In the genomic region with DNA sequence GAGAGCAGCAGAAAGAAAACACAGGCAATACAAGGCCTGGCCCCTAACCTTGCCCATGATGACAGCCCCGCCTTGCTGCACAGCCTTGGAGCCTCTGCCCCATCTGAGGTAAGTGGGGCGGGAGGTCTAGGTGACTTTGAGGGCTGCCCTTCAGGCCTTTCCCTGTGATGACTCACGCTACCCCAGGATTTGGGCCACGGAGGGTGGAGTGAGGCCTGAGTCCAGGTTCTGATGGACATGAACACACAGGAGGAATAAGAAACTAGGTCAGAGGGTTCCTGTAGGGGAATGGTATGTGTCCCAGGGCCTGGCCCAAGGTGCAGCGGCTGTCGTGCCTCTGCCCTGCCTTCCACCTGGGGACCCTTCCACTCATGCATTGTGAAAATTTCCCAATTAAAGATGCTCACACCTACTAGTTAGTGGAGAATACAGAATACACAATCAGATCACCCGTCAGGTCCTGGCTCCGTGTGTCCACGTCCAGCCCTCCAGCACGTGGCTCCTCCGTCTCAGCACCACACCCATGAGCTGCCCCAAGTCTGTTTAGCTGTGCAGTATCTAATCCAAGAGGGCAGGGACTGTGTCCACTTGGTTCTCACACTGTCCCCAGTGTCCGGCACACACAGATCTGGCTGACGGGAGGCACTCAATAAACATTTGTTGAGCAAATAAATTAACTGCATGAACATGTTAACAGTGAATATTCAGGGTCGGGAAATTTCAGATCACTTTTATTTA, we compare ENCODE assay signal across 14 cellular contexts.
DNase-seq lines count a peak whose midpoint lies in the region; ATAC-seq and TF ChIP-seq lines count a peak whose summit lies in the region.
"Had no signal": no experiment of that assay in that cellular context is flagged by ENCODE, and none has a peak within 500 bp of the region (broad histone marks: within the 10 kb centered on the region; RNA-seq: fewer than 3 reads in every experiment).

No MANE protein-coding gene starts in this region.

- peak; percentile 37 for DNase-seq in cerebellar cortex (ENCODE audit: low spot score)
- DNase-seq in left ventricle myocardium superior, result peak; percentile 45
- DNase-seq in gastrocnemius medialis, result peak; percentile 63 to 89
- DNase-seq in brain microvascular endothelial cell, result no peak
- no peak for DNase-seq in SKM-1 (lab: John Stamatoyannopoulos, UW; ENCODE audit: unreplicated experiment)
- no peak for DNase-seq in EL
- DNase-seq: COR-L47, DMS153, Kasumi-1, NCI-H187, NCI-H748 treated with DMSO at 0.1 percent for 48 hours, PC-9 had no signal

- TF ChIP-seq CTCF in VCaP (conservative IDR thresholded peaks at IDR 0.05) (no peak), gastrocnemius medialis (IDR thresholded peaks at IDR 0.05 in 4 of 5, conservative IDR thresholded peaks at IDR 0.05 in 1 of 5) (no peak), brain microvascular endothelial cell (IDR thresholded peaks at IDR 0.05; ENCODE audit: low read depth, low read length, missing control alignments) (no peak)

- in situ Hi-C loops in gastrocnemius medialis (cut with MboI; ENCODE audit: low sequenced_read_pairs in 4 of 4), result no loop called here
- in situ Hi-C loops in brain microvascular endothelial cell (cut with HindIII; ENCODE audit: low pct_ligation_motif_present, low sequenced_read_pairs), result no loop called here

- H3K4me1 ChIP-seq in gastrocnemius medialis, result peaks cover 18 to 40% of the 10 kb centered on the region in 2 donors
- H3K4me1 ChIP-seq: HAP-1 had no signal

- H3K36me3 ChIP-seq in gastrocnemius medialis (no peaks in the 10 kb centered on the region), brain microvascular endothelial cell (replicated peaks) (no peaks in the 10 kb centered on the region)
- H3K36me3 ChIP-seq: HAP-1 had no signal

- no peaks in the 10 kb centered on the region for H3K27me3 ChIP-seq in gastrocnemius medialis
- H3K27me3 ChIP-seq in brain microvascular endothelial cell (replicated peaks), result no peaks in the 10 kb centered on the region

- ATAC-seq in left ventricle myocardium superior, result peak; percentile 72
- ATAC-seq in gastrocnemius medialis, result peak; percentile 88 to 89

- intact Hi-C loops in left ventricle myocardium superior (cut with micrococcal nuclease), result no loop called here
- intact Hi-C loops in gastrocnemius medialis (cut with DNase I; ENCODE audit: low total_unique reads), result loop anchor here (10.0 kb wide), 1 partner anchor 190 kb away; no protein-coding TSS in a partner anchor

- no peak overlapping the region for H3K4me3 ChIP-seq in gastrocnemius medialis
- H3K4me3 ChIP-seq in brain microvascular endothelial cell (ENCODE audit: low read depth, low read length), result no peak overlapping the region
- H3K4me3 ChIP-seq: HAP-1, PC-9 had no signal

- TF ChIP-seq POLR2A in gastrocnemius medialis (IDR thresholded peaks at IDR 0.05), result no peak

- H3K9me3 ChIP-seq in gastrocnemius medialis, result no peaks in the 10 kb centered on the region
- H3K9me3 ChIP-seq: HAP-1 had no signal

- H3K27ac ChIP-seq in VCaP (peak overlapping the region; percentile 46), gastrocnemius medialis (peak overlapping the region; percentile 56 to 89 (median 70)), brain microvascular endothelial cell (no peak overlapping the region)
- H3K27ac ChIP-seq: PC-9 had no signal

Comparison
In these comparisons a context has a peak if more than half of its experiments do, and no peak if none do; other contexts are left out.
1. DNase-seq: peak in cerebellar cortex (single experiment), left ventricle myocardium superior (single experiment) and gastrocnemius medialis (2 of 2); none in brain microvascular endothelial cell (single experiment), SKM-1 (single experiment) and EL (single experiment).